In genomic region chr14:56413721-56414120, GRCh38 we compare ENCODE assay signal across 21 cellular contexts.
"Had no signal": no experiment of that assay in that cellular context is flagged by ENCODE, and none has a peak within 500 bp of the region (broad histone marks: within the 10 kb centered on the region; RNA-seq: fewer than 3 reads in every experiment).

No MANE protein-coding gene starts in this region.

- H3K27me3 ChIP-seq: brain microvascular endothelial cell, cardiac muscle cell had no signal

- H3K9me3 Mint-ChIP-seq: activated B cell treated with CpG ODN at 0.5 μM for 24 hours; activated CD4-positive, alpha-beta memory T cell treated with anti-CD3 and anti-CD28 coated beads, Interleukin-2, amount 10 ng/mL, durations not matched to agents 7 days and 5 days; activated naive CD4-positive, alpha-beta T cell treated with anti-CD3 and anti-CD28 coated beads, Interleukin-2, amount 10 ng/mL, durations not matched to agents 7 days and 5 days; activated naive CD8-positive, alpha-beta T cell treated with anti-CD3 and anti-CD28 coated beads for 36 hours had no signal

- H3K36me3 Mint-ChIP-seq: activated naive CD4-positive, alpha-beta T cell treated with anti-CD3 and anti-CD28 coated beads, Interleukin-2, amount 10 ng/mL, durations not matched to agents 7 days and 5 days; activated naive CD8-positive, alpha-beta T cell treated with anti-CD3 and anti-CD28 coated beads for 36 hours had no signal

- H3K4me3 ChIP-seq: cardiac muscle cell, PC-9 had no signal

- H2AFZ ChIP-seq: PC-9 had no signal

- ATAC-seq: activated T-helper 17 cell treated with anti-CD3 and anti-CD28 coated beads, Interleukin-2, amount 50 U/mL, for 72 hours; T-helper 17 cell had no signal

- H3K27me3 Mint-ChIP-seq: activated B cell treated with CpG ODN at 0.5 μM for 24 hours; activated CD4-positive, alpha-beta memory T cell treated with anti-CD3 and anti-CD28 coated beads, Interleukin-2, amount 10 ng/mL, durations not matched to agents 7 days and 5 days had no signal

- H3K4me2 ChIP-seq: PC-9 had no signal

- H3K27ac Mint-ChIP-seq: activated B cell treated with CpG ODN at 0.5 μM for 24 hours; activated CD4-positive, alpha-beta memory T cell treated with anti-CD3 and anti-CD28 coated beads, Interleukin-2, amount 10 ng/mL, durations not matched to agents 7 days and 5 days; activated CD4-positive, alpha-beta T cell treated with anti-CD3 and anti-CD28 coated beads, Interleukin-2, amount 10 ng/mL, durations not matched to agents 7 days and 5 days; activated naive CD4-positive, alpha-beta T cell treated with anti-CD3 and anti-CD28 coated beads, Interleukin-2, amount 10 ng/mL, durations not matched to agents 7 days and 5 days; activated naive CD8-positive, alpha-beta T cell treated with anti-CD3 and anti-CD28 coated beads for 36 hours; activated T-helper 17 cell treated with anti-CD3 and anti-CD28 coated beads, Interleukin-2, amount 50 U/mL, for 72 hours; T-helper 17 cell had no signal

- H3K36me3 ChIP-seq: brain microvascular endothelial cell, cardiac muscle cell had no signal

- DNase-seq: activated B cell treated with CpG ODN at 0.5 μM for 24 hours; activated CD4-positive, alpha-beta memory T cell treated with anti-CD3 and anti-CD28 coated beads, Interleukin-2, amount 10 ng/mL, durations not matched to agents 7 days and 5 days; activated CD4-positive, alpha-beta T cell treated with anti-CD3 and anti-CD28 coated beads, Interleukin-2, amount 10 ng/mL, durations not matched to agents 7 days and 5 days; activated gamma-delta T cell; activated naive CD4-positive, alpha-beta T cell treated with anti-CD3 and anti-CD28 coated beads, Interleukin-2, amount 10 ng/mL, durations not matched to agents 7 days and 5 days; activated naive CD8-positive, alpha-beta T cell treated with anti-CD3 and anti-CD28 coated beads for 36 hours; activated T-cell treated with anti-CD3 and anti-CD28 coated beads for 4 hours; activated T-cell treated with anti-CD3 and anti-CD28 coated beads, Interleukin-2, amount 50 U/mL, for 48 hours; brain microvascular endothelial cell; Karpas-422; NCI-H1092 treated with DMSO at 0.1 percent for 48 hours; NCI-H1436; NCI-H1694 treated with DMSO at 0.1 percent for 48 hours; NCI-H2081; NCI-H510A treated with DMSO at 0.1 percent for 48 hours; PC-9; SHP77 treated with DMSO at 0.1 percent for 48 hours; T-helper 17 cell; T-helper 9 cell had no signal

- H3K4me3 Mint-ChIP-seq: activated B cell treated with CpG ODN at 0.5 μM for 24 hours; activated CD4-positive, alpha-beta memory T cell treated with anti-CD3 and anti-CD28 coated beads, Interleukin-2, amount 10 ng/mL, durations not matched to agents 7 days and 5 days; activated CD4-positive, alpha-beta T cell treated with anti-CD3 and anti-CD28 coated beads, Interleukin-2, amount 10 ng/mL, durations not matched to agents 7 days and 5 days; activated naive CD4-positive, alpha-beta T cell treated with anti-CD3 and anti-CD28 coated beads, Interleukin-2, amount 10 ng/mL, durations not matched to agents 7 days and 5 days; activated naive CD8-positive, alpha-beta T cell treated with anti-CD3 and anti-CD28 coated beads for 36 hours had no signal

- H3K27ac ChIP-seq: brain microvascular endothelial cell, cardiac muscle cell, PC-9 had no signal
